Comparison of ENCODE assay signal across 1 cellular context in the genomic region with DNA sequence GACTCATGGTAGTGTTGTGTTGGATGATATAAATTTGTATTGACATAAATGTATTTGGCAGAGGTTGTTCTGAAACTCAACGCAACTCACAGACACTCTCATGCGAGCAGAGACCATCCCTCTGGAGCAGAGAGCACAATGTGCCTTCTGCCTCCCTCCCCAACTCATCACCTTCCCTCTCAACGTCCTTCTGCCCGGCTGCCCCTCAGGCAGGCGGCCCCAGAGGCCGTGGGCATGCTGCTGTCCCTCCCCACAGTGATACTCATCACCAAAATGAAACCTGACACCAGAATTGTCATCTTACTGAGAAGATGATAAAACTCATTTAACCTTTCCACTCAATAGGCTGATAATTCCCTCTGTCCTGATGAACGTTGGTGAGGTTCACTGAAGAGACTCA.
TF ChIP-seq lines count a peak whose summit lies in the region.

No MANE protein-coding gene starts in this region.

TF ChIP-seq in H1, 55 proteins besides CTCF, POLR2A, EP300 and RAD21 (continued from another document):
- no peak for TF ChIP-seq EZH2 (IDR thresholded peaks at IDR 0.05; ENCODE audit: low read depth, low read length, severe bottlenecking)
- no peak for TF ChIP-seq HDAC6 (IDR thresholded peaks at IDR 0.05; ENCODE audit: low read depth, low read length)
- no peak for TF ChIP-seq RFX5 (IDR thresholded peaks at IDR 0.05; ENCODE audit: borderline replicate concordance, low read depth, low read length)
- TF ChIP-seq, protein P1, sequence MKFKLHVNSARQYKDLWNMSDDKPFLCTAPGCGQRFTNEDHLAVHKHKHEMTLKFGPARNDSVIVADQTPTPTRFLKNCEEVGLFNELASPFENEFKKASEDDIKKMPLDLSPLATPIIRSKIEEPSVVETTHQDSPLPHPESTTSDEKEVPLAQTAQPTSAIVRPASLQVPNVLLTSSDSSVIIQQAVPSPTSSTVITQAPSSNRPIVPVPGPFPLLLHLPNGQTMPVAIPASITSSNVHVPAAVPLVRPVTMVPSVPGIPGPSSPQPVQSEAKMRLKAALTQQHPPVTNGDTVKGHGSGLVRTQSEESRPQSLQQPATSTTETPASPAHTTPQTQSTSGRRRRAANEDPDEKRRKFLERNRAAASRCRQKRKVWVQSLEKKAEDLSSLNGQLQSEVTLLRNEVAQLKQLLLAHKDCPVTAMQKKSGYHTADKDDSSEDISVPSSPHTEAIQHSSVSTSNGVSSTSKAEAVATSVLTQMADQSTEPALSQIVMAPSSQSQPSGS (IDR thresholded peaks at IDR 0.05; ENCODE audit: low read length) = no peak
- no peak for TF ChIP-seq POLR2AphosphoS5 (IDR thresholded peaks at IDR 0.05; ENCODE audit: low read depth, low read length)
- no peak for TF ChIP-seq SIRT6 (IDR thresholded peaks at IDR 0.05; ENCODE audit: low read length)
